In genomic region chr2:65055427-65056214, GRCh38 we compare ENCODE assay signal across 8 cellular contexts. TPM values are rescaled to one million over a fixed set of nuclear protein-coding genes. Genes with fewer than 3 reads are reported as not detected.
A peak's percentile ranks its signal among the peaks of the same experiment; 100 is the strongest.
DNase-seq lines count a peak whose midpoint lies in the region; ATAC-seq and TF ChIP-seq lines count a peak whose summit lies in the region.

No MANE protein-coding gene starts in this region.

- peaks cover 6% of the 10 kb centered on the region for H3K4me1 ChIP-seq in colonic mucosa
- H3K4me1 ChIP-seq in testis = peaks cover 7% of the 10 kb centered on the region

- WGBS in testis, 2 donors = 7% methylated on average over 37 to 41 of the region's 41 CpGs

- H3K4me3 ChIP-seq in SU-DHL-6 (ENCODE audit: insufficient read depth, low read length, poor library complexity, severe bottlenecking) = peak overlapping the region; percentile 61
- peak overlapping the region; percentile 93 for H3K4me3 ChIP-seq in colonic mucosa
- peak overlapping the region; percentile 77 to 83 for H3K4me3 ChIP-seq in testis

- H3K4me3 Mint-ChIP-seq in mesothelial cell of epicardium = peak overlapping the region; percentile 94

- peak overlapping the region; percentile 77 for H2AFZ ChIP-seq in SU-DHL-6 (ENCODE audit: low read depth, low read length, severe bottlenecking)

- peak; percentile 22 for ATAC-seq in GM21360 (IDR thresholded peaks at IDR 0.05; ENCODE audit: unreplicated experiment)
- ATAC-seq in HG03521 (IDR thresholded peaks at IDR 0.05; ENCODE audit: unreplicated experiment) = peak; percentile 23

- H3K9me2 ChIP-seq in SU-DHL-6 (replicated peaks; ENCODE audit: insufficient read depth, low read length) = no peaks in the 10 kb centered on the region

- H3K27ac ChIP-seq in SU-DHL-6 (ENCODE audit: low read depth, low read length) (no peak overlapping the region), colonic mucosa (peak overlapping the region; percentile 84), testis (peak overlapping the region; percentile 35 to 92)

- TF ChIP-seq CTCF in SU-DHL-6 (IDR thresholded peaks at IDR 0.05; ENCODE audit: insufficient read depth, low read length, poor library complexity, severe bottlenecking) (no peak), colonic mucosa (IDR thresholded peaks at IDR 0.05) (no peak), mesothelial cell of epicardium (IDR thresholded peaks at IDR 0.05; ENCODE audit: unreplicated experiment) (no peak), testis (IDR thresholded peaks at IDR 0.05) (no peak)

- H3K27me3 ChIP-seq in SU-DHL-6 (ENCODE audit: low read length) (no peaks in the 10 kb centered on the region), colonic mucosa (no peaks in the 10 kb centered on the region), testis (no peaks in the 10 kb centered on the region)

- TF ChIP-seq POLR2A in testis (IDR thresholded peaks at IDR 0.05) = no peak

- H3F3A ChIP-seq in SU-DHL-6 (ENCODE audit: insufficient read depth) = peaks cover 14% of the 10 kb centered on the region; the same call in 1 of the 2 replicates

- peaks cover 11% of the 10 kb centered on the region for H3K36me3 Mint-ChIP-seq in mesothelial cell of epicardium

- H3K27ac Mint-ChIP-seq in mesothelial cell of epicardium = peak overlapping the region; percentile 91

- no peaks in the 10 kb centered on the region for H4K20me1 ChIP-seq in SU-DHL-6 (ENCODE audit: low read depth, low read length)

- H3K79me2 ChIP-seq in SU-DHL-6 (ENCODE audit: insufficient read depth, low read length) = no peaks in the 10 kb centered on the region

- peaks cover 27% of the 10 kb centered on the region for H3K4me1 Mint-ChIP-seq in mesothelial cell of epicardium

- H3K36me3 ChIP-seq in SU-DHL-6 (ENCODE audit: low read length) (no peaks in the 10 kb centered on the region), colonic mucosa (no peaks in the 10 kb centered on the region), testis (ENCODE audit: low read depth, missing control alignments) (no peaks in the 10 kb centered on the region)

- no peaks in the 10 kb centered on the region for H3K9me3 ChIP-seq in SU-DHL-6 (ENCODE audit: insufficient read depth, low read length)
- no peaks in the 10 kb centered on the region for H3K9me3 ChIP-seq in colonic mucosa
- no peaks in the 10 kb centered on the region for H3K9me3 ChIP-seq in testis

- DNase-seq in DMS53 (lab: John Stamatoyannopoulos, UW) (peak; percentile 90), colonic mucosa (no peak), mesothelial cell of epicardium (ENCODE audit: low spot score in 2 of 2, unreplicated experiment in 2 of 2) (no peak), testis (no peak), superior temporal gyrus (ENCODE audit: extremely low spot score) (no peak)

- H3K9ac ChIP-seq in SU-DHL-6 (ENCODE audit: low read length) = peak overlapping the region; percentile 49
- H3K9ac ChIP-seq in colonic mucosa (ENCODE audit: low read depth in 2 of 2, low read length in 2 of 2) = peak overlapping the region; percentile 70 to 83

- H3K4me2 ChIP-seq in SU-DHL-6 (ENCODE audit: low read depth, low read length, poor library complexity, severe bottlenecking) = peak overlapping the region; percentile 81

- peaks cover 5% of the 10 kb centered on the region for H3K9me3 Mint-ChIP-seq in mesothelial cell of epicardium

- H3K27me3 Mint-ChIP-seq in mesothelial cell of epicardium (ENCODE audit: low read depth) = no peaks in the 10 kb centered on the region

- intact Hi-C loops in colonic mucosa (cut with DNase I) = no loop called here
- intact Hi-C loops in testis (cut with DNase I; ENCODE audit: low total_unique reads) = no loop called here

RNA-seq across cellular contexts. Expression of gene CEP68, which starts 0.6 kb away (rescaled TPM):
- 1 to 10 TPM; 7.1 to 8.5 TPM for total RNA-seq in colonic mucosa
- total RNA-seq in mesothelial cell of epicardium = 22.2 to 23.0 TPM (median 22.4 TPM) in 3 replicates
- 10 to 100 TPM; 25.9 to 28.2 TPM for total RNA-seq in testis
- polyA plus RNA-seq in testis (ENCODE audit: insufficient read depth, low read depth, low replicate concordance) = 13.3 TPM
